ENCODE assay signal across 28 cellular contexts in the genomic region with DNA sequence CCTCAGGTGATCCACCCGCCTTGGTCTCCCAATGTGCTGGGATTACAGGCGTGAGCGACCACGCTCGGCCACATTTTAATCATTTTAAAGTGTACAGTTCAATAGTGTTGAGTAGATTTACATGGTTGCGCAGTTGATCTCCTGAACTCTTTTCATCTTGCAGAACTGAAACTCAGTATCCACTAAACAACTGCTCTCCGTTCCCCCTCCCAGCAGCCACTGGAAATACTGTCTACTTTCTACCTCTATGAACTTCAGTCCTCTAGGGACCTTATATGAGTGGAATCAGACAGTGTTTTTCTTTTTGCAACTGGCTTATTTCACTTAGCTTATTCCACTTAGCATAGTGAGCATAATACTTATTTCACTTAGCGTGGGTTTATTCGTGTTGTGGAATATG.
"Had no signal": no experiment of that assay in that cellular context is flagged by ENCODE, and none has a peak within 500 bp of the region (broad histone marks: within the 10 kb centered on the region; RNA-seq: fewer than 3 reads in every experiment).

No MANE protein-coding gene starts in this region.

- ATAC-seq: gastroesophageal sphincter; left cardiac atrium; lower lobe of right lung; natural killer cell treated with Interleukin-12 subunit alpha and Interleukin-12 subunit beta and Interleukin-15 and Interleukin-18, amount 100 ng/mL, for 72 hours; pancreas; right cardiac atrium; stimulated activated memory B cell treated with anti-CD40 and anti-IgM and Interleukin-4, amounts not matched to agents 10 μg/mL and 1 μg/mL and 100 μg/mL, for 72 hours; stimulated activated naive CD8-positive, alpha-beta T cell treated with anti-CD3 and anti-CD28 coated beads, Interleukin-15, amount 100 ng/mL, for 72 hours had no signal

- H3K4me1 Mint-ChIP-seq: memory B cell; neural progenitor cell; stimulated activated memory B cell treated with anti-CD40 and anti-IgM and Interleukin-4, amounts not matched to agents 10 μg/mL and 1 μg/mL and 100 μg/mL, for 72 hours; stimulated activated naive CD8-positive, alpha-beta T cell treated with anti-CD3 and anti-CD28 coated beads, Interleukin-15, amount 100 ng/mL, for 72 hours had no signal

- H3K27me3 ChIP-seq: neural progenitor cell, pancreas, testis, tibial nerve had no signal

- H3K4me2 ChIP-seq: neural progenitor cell had no signal

- H3K9ac ChIP-seq: neural progenitor cell had no signal

- DNase-seq: dorsolateral prefrontal cortex; effector CD8-positive, alpha-beta T cell; esophagus squamous epithelium; foreskin fibroblast; glutamatergic neuron; immature natural killer cell; left cardiac atrium; left ventricle myocardium inferior; lower lobe of right lung; nucleus accumbens; pancreas; right cardiac atrium; small intestine; stimulated activated CD4-positive, alpha-beta T cell treated with anti-CD3 and anti-CD28 coated beads, Interleukin-4, amount 100 ng/mL, for 1 hour; stimulated activated naive CD8-positive, alpha-beta T cell treated with anti-CD3 and anti-CD28 coated beads, Interleukin-15, amount 100 ng/mL, for 72 hours; testis had no signal

- FAIRE-seq: endometrium, keratinocyte, pancreas, small intestine had no signal

- H3K9me3 ChIP-seq: esophagus squamous epithelium, gastroesophageal sphincter, left ventricle myocardium inferior, lower lobe of right lung, pancreas, testis, tibial nerve had no signal

- H3K36me3 ChIP-seq: esophagus squamous epithelium, gastroesophageal sphincter, left ventricle myocardium inferior, lower lobe of right lung, neural progenitor cell, pancreas, tibial nerve had no signal

- H3K9me3 Mint-ChIP-seq: immature natural killer cell; mesothelial cell of epicardium; natural killer cell treated with Interleukin-12 subunit alpha and Interleukin-12 subunit beta and Interleukin-15 and Interleukin-18, amount 100 ng/mL, for 72 hours; neural progenitor cell; stimulated activated naive CD8-positive, alpha-beta T cell treated with anti-CD3 and anti-CD28 coated beads, Interleukin-15, amount 100 ng/mL, for 72 hours had no signal

- H3K27ac ChIP-seq: coronary artery, dorsolateral prefrontal cortex, epithelial cell of prostate, esophagus squamous epithelium, gastroesophageal sphincter, left ventricle myocardium inferior, lower lobe of right lung, neural progenitor cell, pancreas, testis, tibial nerve had no signal

- H3K27ac Mint-ChIP-seq: immature natural killer cell; memory B cell; mesothelial cell of epicardium; natural killer cell treated with Interleukin-12 subunit alpha and Interleukin-12 subunit beta and Interleukin-15 and Interleukin-18, amount 100 ng/mL, for 72 hours; neural progenitor cell; progenitor cell of endocrine pancreas; stimulated activated memory B cell treated with anti-CD40 and anti-IgM and Interleukin-4, amounts not matched to agents 10 μg/mL and 1 μg/mL and 100 μg/mL, for 72 hours; stimulated activated naive CD8-positive, alpha-beta T cell treated with anti-CD3 and anti-CD28 coated beads, Interleukin-15, amount 100 ng/mL, for 72 hours had no signal

- H3K36me3 Mint-ChIP-seq: immature natural killer cell; memory B cell; mesothelial cell of epicardium; natural killer cell treated with Interleukin-12 subunit alpha and Interleukin-12 subunit beta and Interleukin-15 and Interleukin-18, amount 100 ng/mL, for 72 hours; neural progenitor cell; stimulated activated memory B cell treated with anti-CD40 and anti-IgM and Interleukin-4, amounts not matched to agents 10 μg/mL and 1 μg/mL and 100 μg/mL, for 72 hours had no signal

- H3K4me3 Mint-ChIP-seq: immature natural killer cell; memory B cell; mesothelial cell of epicardium; natural killer cell treated with Interleukin-12 subunit alpha and Interleukin-12 subunit beta and Interleukin-15 and Interleukin-18, amount 100 ng/mL, for 72 hours; neural progenitor cell; stimulated activated memory B cell treated with anti-CD40 and anti-IgM and Interleukin-4, amounts not matched to agents 10 μg/mL and 1 μg/mL and 100 μg/mL, for 72 hours; stimulated activated naive CD8-positive, alpha-beta T cell treated with anti-CD3 and anti-CD28 coated beads, Interleukin-15, amount 100 ng/mL, for 72 hours had no signal

- H3K4me1 ChIP-seq: esophagus squamous epithelium, left ventricle myocardium inferior, lower lobe of right lung, neural progenitor cell, pancreas, testis, tibial nerve had no signal

- H3K4me3 ChIP-seq: coronary artery, dorsolateral prefrontal cortex, esophagus squamous epithelium, gastroesophageal sphincter, left ventricle myocardium inferior, lower lobe of right lung, neural progenitor cell, pancreas, testis, tibial nerve had no signal

- H2AFZ ChIP-seq: neural progenitor cell had no signal
